8 cellular contexts compared by ENCODE assay signal in genomic region chr2:201780674-201781582, GRCh38. TPM values are rescaled to one million over a fixed set of nuclear protein-coding genes. Genes with fewer than 3 reads are reported as not detected.
DNase-seq lines count a peak whose midpoint lies in the region; TF ChIP-seq lines count a peak whose summit lies in the region.

Gene ALS2 (minus strand): TSS chr2:201780933. CDS start chr2:201768885, 12,048 bp downstream.

- H4K20me1 ChIP-seq in H9 (ENCODE audit: control insufficient read depth, insufficient read depth, insufficient read length) (no peaks in the 10 kb centered on the region), neural cell (ENCODE audit: insufficient read depth) (no peaks in the 10 kb centered on the region)

- H2BK15ac ChIP-seq in H9 (ENCODE audit: low read depth, low read length), result no peak within 1 kb of the TSS

- H3K23ac ChIP-seq in H9 (ENCODE audit: insufficient read length, low read depth, low read length), result no peak within 1 kb of the TSS

- H3K4me1 ChIP-seq in H9 (ENCODE audit: insufficient read depth, low read length) (peaks cover 2% of the 10 kb centered on the region; the same call in 1 of the 2 replicates), stomach (peaks cover 0 to 54% (median 34%) of the 10 kb centered on the region in 4 donors)

- H3K4me2 ChIP-seq in H9 (ENCODE audit: insufficient read depth, insufficient read length, low read length), result peak within 1 kb of the TSS; percentile 79
- H3K4me2 ChIP-seq in neural cell (ENCODE audit: low read length), result peak within 1 kb of the TSS; percentile 89

- TF ChIP-seq POLR2A in stomach (IDR thresholded peaks at IDR 0.05), result peak in 1 of 4 donors; percentile 64

- no peaks in the 10 kb centered on the region for H3K9me3 ChIP-seq in H9 (ENCODE audit: control insufficient read depth, low read depth, low read length)
- no peaks in the 10 kb centered on the region for H3K9me3 ChIP-seq in MG63
- no peaks in the 10 kb centered on the region for H3K9me3 ChIP-seq in neural cell (ENCODE audit: low read length)
- H3K9me3 ChIP-seq in stomach, result no peaks in the 10 kb centered on the region

- no CpG with 5 or more reads among the region's 63 CpGs for WGBS in H9 (ENCODE audit: extremely low coverage, insufficient read length, low lambda C conversion rate)
- 0 to 1% (median 0%) methylated on average over 42 to 63 of the region's 63 CpGs for WGBS in stomach, 5 donors

- peaks cover 3% of the 10 kb centered on the region for H3F3A ChIP-seq in neural cell (ENCODE audit: insufficient read depth, low read length, poor library complexity, severe bottlenecking)

- H4K8ac ChIP-seq in H9 (replicated peaks; ENCODE audit: insufficient read length, low read depth, low read length), result no peak within 1 kb of the TSS

- H3K4me3 ChIP-seq in MG63, result peak within 1 kb of the TSS; percentile 84
- H3K4me3 ChIP-seq in fibroblast of villous mesenchyme (ENCODE audit: low read depth, low read length), result peak within 1 kb of the TSS; percentile 96
- H3K4me3 ChIP-seq in neural cell (ENCODE audit: low read length), result peak within 1 kb of the TSS; percentile 87
- H3K4me3 ChIP-seq in stomach, result peak within 1 kb of the TSS; percentile 86 to 92 (median 91)

- H3T11ph ChIP-seq in H9 (ENCODE audit: low read length), result no peak within 1 kb of the TSS

- TF ChIP-seq CTCF in H9 (conservative IDR thresholded peaks at IDR 0.05) (no peak), fibroblast of villous mesenchyme (IDR thresholded peaks at IDR 0.05; ENCODE audit: insufficient read depth, low read depth, low read length) (no peak), neural cell (IDR thresholded peaks at IDR 0.05; ENCODE audit: poor library complexity, severe bottlenecking) (no peak), stomach (IDR thresholded peaks at IDR 0.05) (no peak)

- H3K79me1 ChIP-seq in H9 (ENCODE audit: insufficient read depth, low read depth, low read length, poor library complexity, severe bottlenecking), result no peaks in the 10 kb centered on the region

- peak; percentile 99 for DNase-seq in ELR (ENCODE audit: low read depth)
- DNase-seq in H9, result peak; percentile 99
- peak; percentile 98 for DNase-seq in MG63
- DNase-seq in SHP77 treated with DMSO at 0.1 percent for 48 hours (lab: John Stamatoyannopoulos, UW), result peak; percentile 97
- DNase-seq in activated gamma-delta T cell (lab: John Stamatoyannopoulos, UW), result peak; percentile 84
- DNase-seq in fibroblast of villous mesenchyme (ENCODE audit: low read depth), result peak; percentile 99
- DNase-seq in stomach, result peak; percentile 98

- H3K36me3 Mint-ChIP-seq in H9 (ENCODE audit: insufficient read depth in 1 of 3, low read depth in 3 of 3), result no peaks in the 10 kb centered on the region

- TF ChIP-seq RAD21 in neural cell (conservative IDR thresholded peaks at IDR 0.05), result no peak

- H3K14ac ChIP-seq in H9 (ENCODE audit: insufficient read depth, low read length), result peak within 1 kb of the TSS; percentile 86

- H3K36me3 ChIP-seq in MG63, result no peaks in the 10 kb centered on the region
- H3K36me3 ChIP-seq in neural cell (ENCODE audit: insufficient read depth, low read length), result no peaks in the 10 kb centered on the region
- no peaks in the 10 kb centered on the region for H3K36me3 ChIP-seq in stomach

- no peak within 1 kb of the TSS for H2BK20ac ChIP-seq in H9 (ENCODE audit: low read depth, low read length, poor library complexity, severe bottlenecking)

- peak within 1 kb of the TSS; percentile 95 to 99 (median 95) for H3K27ac Mint-ChIP-seq in H9

- peak within 1 kb of the TSS; percentile 73 for H3K18ac ChIP-seq in H9 (ENCODE audit: insufficient read length, low read depth, low read length)

- TF ChIP-seq EP300 in neural cell (conservative IDR thresholded peaks at IDR 0.05; ENCODE audit: poor library complexity, severe bottlenecking), result peak; percentile 42
- TF ChIP-seq EP300 in stomach (IDR thresholded peaks at IDR 0.05), result no peak

- H3K27me3 Mint-ChIP-seq in H9 (ENCODE audit: low read depth), result peaks cover 6% of the 10 kb centered on the region; the same call in 1 of the 2 replicates

- H3K27me3 ChIP-seq in H9 (ENCODE audit: insufficient read depth, low read length) (no peaks in the 10 kb centered on the region), MG63 (no peaks in the 10 kb centered on the region), neural cell (ENCODE audit: insufficient read depth, low read depth, low read length) (no peaks in the 10 kb centered on the region), stomach (no peaks in the 10 kb centered on the region)

- H3K9me2 ChIP-seq in neural cell (ENCODE audit: insufficient read depth, low read length), result no peaks in the 10 kb centered on the region

- H4K5ac ChIP-seq in H9 (ENCODE audit: insufficient read length, low read depth, low read length), result peak within 1 kb of the TSS; percentile 2

- no peak within 1 kb of the TSS for H4K91ac ChIP-seq in H9 (ENCODE audit: insufficient read length, low read depth, low read length)

- no peak within 1 kb of the TSS for H2AK5ac ChIP-seq in H9 (ENCODE audit: insufficient read length, low read length)

- intact Hi-C loops in stomach (cut with DNase I; ENCODE audit: low total_unique reads), result loop anchor here (5.0 kb wide), 1 partner anchor 134 kb away; no protein-coding TSS in a partner anchor

- H3K79me2 ChIP-seq in H9 (ENCODE audit: insufficient read depth, low read length) (peaks cover 10% of the 10 kb centered on the region; the same call in 1 of the 2 replicates), neural cell (replicated peaks; ENCODE audit: insufficient read depth, low read length) (peaks cover 36% of the 10 kb centered on the region)

- H3K27ac ChIP-seq in H9 (ENCODE audit: insufficient read length, low read depth, low read length) (peak within 1 kb of the TSS; percentile 18), neural cell (ENCODE audit: low read length) (peak within 1 kb of the TSS; percentile 86), stomach (peak within 1 kb of the TSS; percentile 91 to 95 (median 94))

- no peak within 1 kb of the TSS for H3K56ac ChIP-seq in H9 (ENCODE audit: insufficient read length, low read depth, low read length)

- no peak within 1 kb of the TSS for H3K4ac ChIP-seq in H9 (ENCODE audit: low read depth, low read length)

- peaks cover 15% of the 10 kb centered on the region for H3K23me2 ChIP-seq in H9 (ENCODE audit: insufficient read length, low read depth, low read length, poor library complexity, severe bottlenecking)

- H2BK12ac ChIP-seq in H9 (ENCODE audit: insufficient read length, low read depth, low read length), result no peak within 1 kb of the TSS

- H3K4me3 Mint-ChIP-seq in H9, result peak within 1 kb of the TSS; percentile 85 to 93

- no peak within 1 kb of the TSS for H2BK120ac ChIP-seq in H9 (ENCODE audit: low read depth, low read length, poor library complexity, severe bottlenecking)

- H3K9ac ChIP-seq in H9 (ENCODE audit: extremely low read depth, insufficient read length, low read length) (peak within 1 kb of the TSS; percentile 78), neural cell (ENCODE audit: low read length) (peak within 1 kb of the TSS; percentile 86)

- H3K4me1 Mint-ChIP-seq in H9, result peaks cover 31 to 33% of the 10 kb centered on the region in 2 experiments

- H2AFZ ChIP-seq in H9 (ENCODE audit: low read length) (peak within 1 kb of the TSS; percentile 90), neural cell (ENCODE audit: low read depth, low read length) (peak within 1 kb of the TSS; percentile 84)

- H2BK5ac ChIP-seq in H9 (ENCODE audit: insufficient read length, low read length), result no peak within 1 kb of the TSS

- H3K9me3 Mint-ChIP-seq in H9, result no peaks in the 10 kb centered on the region

TF ChIP-seq in neural cell, 6 proteins besides CTCF, POLR2A, EP300 and RAD21:
- TF ChIP-seq REST (IDR thresholded peaks at IDR 0.05; ENCODE audit: borderline replicate concordance), result peak; percentile 43
- TF ChIP-seq MXI1 (conservative IDR thresholded peaks at IDR 0.05; ENCODE audit: poor library complexity, severe bottlenecking), result peak; percentile 64
- no peak for TF ChIP-seq EZH2 (IDR thresholded peaks at IDR 0.05; ENCODE audit: borderline replicate concordance, insufficient read depth, low read length, poor library complexity, severe bottlenecking)
- TF ChIP-seq TAF1 (IDR thresholded peaks at IDR 0.05; ENCODE audit: low read depth), result peak; percentile 38
- peak; percentile 59 for TF ChIP-seq POLR2AphosphoS5 (IDR thresholded peaks at IDR 0.05)
- TF ChIP-seq SMC3 (conservative IDR thresholded peaks at IDR 0.05; ENCODE audit: poor library complexity), result no peak

RNA-seq across cellular contexts. Expression of gene ALS2, which starts in this region (rescaled TPM):
- total RNA-seq in H9 (2021) (28.4 and 29.3 TPM in 2 replicates), fibroblast of villous mesenchyme (27.4 and 44.0 TPM in 2 replicates), stomach (10 to 100 TPM in 4 of 5 donors, 1 to 10 TPM in 1; 8.1 to 48.4 (median 29.0) TPM)
- 10.0 and 21.9 TPM in 2 replicates for total RNA-seq in MG63 (2014; rRNA removed; shearing (Covaris generic); ENCODE audit: low replicate concordance)
- polyA plus RNA-seq in neural cell (26.3 and 26.6 TPM in 2 replicates), stomach (1 to 10 TPM; 4.1 to 7.4 (median 5.2) TPM)
- polyA minus RNA-seq in neural cell, result 49.9 and 54.8 TPM in 2 replicates

Comparison
In these comparisons a context has a peak if more than half of its experiments do, and no peak if none do; other contexts are left out.
1. Peak in every context shown above with its lines: DNase-seq, H3K4me3 ChIP-seq and H3K27ac ChIP-seq.
2. H3K27ac ChIP-seq: peak in every context shown above with its lines; median percentile 94 in stomach; 86 in neural cell; 18 in H9.